ENCODE assay signal across 8 cellular contexts in genomic region chr1:182616130-182617074, GRCh38. TPM values are rescaled to one million over a fixed set of nuclear protein-coding genes. Genes with fewer than 3 reads are reported as not detected.
DNase-seq lines count a peak whose midpoint lies in the region; ATAC-seq and TF ChIP-seq lines count a peak whose summit lies in the region.

No MANE protein-coding gene starts in this region.

- H3K9me3 Mint-ChIP-seq in activated B cell treated with CpG ODN at 0.5 μM for 24 hours: peaks cover 6% of the 10 kb centered on the region

- ATAC-seq in GM18508 (IDR thresholded peaks at IDR 0.05; ENCODE audit: insufficient read depth, unreplicated experiment) (peak; percentile 79), HG02973 (IDR thresholded peaks at IDR 0.05; ENCODE audit: unreplicated experiment) (peak; percentile 63), activated B cell treated with CpG ODN at 0.5 μM for 24 hours (ENCODE audit: low read depth) (peak; percentile 35), lung (ENCODE audit: insufficient read depth, low FRiP score) (peak; percentile 27)

- DNase-seq in NCI-H2029 treated with DMSO at 0.1 percent for 48 hours (lab: John Stamatoyannopoulos, UW) (peak; percentile 38), activated B cell treated with CpG ODN at 0.5 μM for 24 hours (no peak), mammary epithelial cell (peak; percentile 6), lung (ENCODE audit: low spot score) (peak; percentile 78), cerebellar nuclear complex (lab: John Stamatoyannopoulos, UW) (no peak)
- DNase-seq in stimulated activated CD8-positive, alpha-beta memory T cell treated with anti-CD3 and anti-CD28 coated beads, Interleukin-12 subunit alpha, Interleukin-12 subunit beta, amount 100 ng/mL, for 24 hours (ENCODE audit: extremely low read depth): peak; percentile 59

- H3K27ac ChIP-seq in mammary epithelial cell (ENCODE audit: insufficient read depth, low read depth, low read length) (no peak overlapping the region), lung (ENCODE audit: low read depth in 1 of 2, low read length in 1 of 2) (peak overlapping the region in 1 of 2 donors; percentile 6)

- H4K20me1 ChIP-seq in mammary epithelial cell (ENCODE audit: insufficient read depth, low read length): no peaks in the 10 kb centered on the region

- no peaks in the 10 kb centered on the region for H3K9me3 ChIP-seq in mammary epithelial cell (replicated peaks; ENCODE audit: insufficient read depth, low read length)
- H3K9me3 ChIP-seq in lung (ENCODE audit: control insufficient read depth in 2 of 2, insufficient read depth in 1 of 2, low read length in 1 of 2): no peaks in the 10 kb centered on the region

- no peak overlapping the region for H3K4me2 ChIP-seq in mammary epithelial cell (ENCODE audit: insufficient read depth, low read depth, low read length)

- no peak overlapping the region for H2AFZ ChIP-seq in mammary epithelial cell (ENCODE audit: low read depth, low read length)

- H3K27me3 Mint-ChIP-seq in activated B cell treated with CpG ODN at 0.5 μM for 24 hours: peaks cover 9% of the 10 kb centered on the region

- POLR2A ChIA-PET in activated B cell treated with CpG ODN at 0.5 μM for 24 hours (lab: Charles Lee): interaction anchor here (0.7 to 4.9 kb wide), 5 partner anchors 8 to 132 kb away, joined by 3 to 33 read pairs (median 4); partner anchors contain the start of gene RGS16

- peaks cover 2% of the 10 kb centered on the region for H3K36me3 Mint-ChIP-seq in activated B cell treated with CpG ODN at 0.5 μM for 24 hours (ENCODE audit: low read depth)

- TF ChIP-seq CTCF in activated B cell treated with CpG ODN at 0.5 μM for 24 hours (IDR thresholded peaks at IDR 0.05) (no peak), mammary epithelial cell (conservative IDR thresholded peaks at IDR 0.05 in 1 of 2, IDR thresholded peaks at IDR 0.05 in 1 of 2; ENCODE audit: extremely low read depth in 1 of 2, insufficient read depth in 1 of 2, low read depth in 1 of 2, low read length in 2 of 2) (peak in 1 of 2 donors; percentile 8), lung (IDR thresholded peaks at IDR 0.05; ENCODE audit: control extremely low read depth, extremely low read depth) (no peak)

- H3K9ac ChIP-seq in mammary epithelial cell (ENCODE audit: insufficient read depth, low read length): no peak overlapping the region

- 40% methylated on average over 16 of the region's 19 CpGs for WGBS in mammary epithelial cell (ENCODE audit: low coverage, missing lambda C conversion rate)
- 11 to 18% methylated on average over 19 of the region's 19 CpGs for WGBS in lung, 2 donors

- intact Hi-C loops in activated B cell treated with CpG ODN at 0.5 μM for 24 hours (cut with micrococcal nuclease): loop anchor here (2.0 to 5.0 kb wide), 2 partner anchors 16 to 221 kb away; partner anchors contain the start of gene DHX9
- intact Hi-C loops in mammary epithelial cell (cut with micrococcal nuclease): no loop called here

- peak overlapping the region; percentile 87 for H3K4me3 Mint-ChIP-seq in activated B cell treated with CpG ODN at 0.5 μM for 24 hours

- no peaks in the 10 kb centered on the region for H3K79me2 ChIP-seq in mammary epithelial cell (ENCODE audit: insufficient read depth, low read length)

- no TSS peak for BruUV-seq in mammary epithelial cell (replicated peaks; lab: Mats Ljungman, UMichigan)

- H3K27ac Mint-ChIP-seq in activated B cell treated with CpG ODN at 0.5 μM for 24 hours: peak overlapping the region; percentile 81

- H3K36me3 ChIP-seq in mammary epithelial cell (ENCODE audit: insufficient read depth, low read length) (no peaks in the 10 kb centered on the region), lung (ENCODE audit: control insufficient read depth in 2 of 2, insufficient read depth in 2 of 2, low read length in 2 of 2) (no peaks in the 10 kb centered on the region)

- peaks cover 47% of the 10 kb centered on the region for H3K4me1 Mint-ChIP-seq in activated B cell treated with CpG ODN at 0.5 μM for 24 hours

- CTCF ChIA-PET in activated B cell treated with CpG ODN at 0.5 μM for 24 hours (lab: Charles Lee) (interaction anchor here (0.9 to 3.7 kb wide), 5 partner anchors 15 to 169 kb away, joined by 3 to 15 read pairs (median 6); no protein-coding TSS in a partner anchor), mammary epithelial cell (lab: Charles Lee; ENCODE audit: low non-redundant PET) (no interaction called here)

- in situ Hi-C loops in mammary epithelial cell (cut with MboI; ENCODE audit: low sequenced_read_pairs in 2 of 2): no loop called here

- H3K4me1 ChIP-seq in mammary epithelial cell (ENCODE audit: insufficient read depth, low read length) (peaks cover 27% of the 10 kb centered on the region), lung (ENCODE audit: control insufficient read depth in 2 of 2, insufficient read depth in 2 of 2, low read length in 2 of 2) (peaks cover 5 to 6% of the 10 kb centered on the region in 2 donors)

- H3K4me3 ChIP-seq in mammary epithelial cell (replicated peaks in 1 of 3; ENCODE audit: insufficient read depth in 1 of 3, low read depth in 2 of 3, low read length in 3 of 3): no peak overlapping the region
- no peak overlapping the region for H3K4me3 ChIP-seq in lung

- H3K27me3 ChIP-seq in mammary epithelial cell (ENCODE audit: insufficient read depth, low read length) (no peaks in the 10 kb centered on the region), lung (ENCODE audit: control insufficient read depth, insufficient read depth) (no peaks in the 10 kb centered on the region)

- dilution Hi-C loops in mammary epithelial cell (cut with HindIII; ENCODE audit: low sequenced_read_pairs): no loop called here

RNA-seq across cellular contexts. Expression of gene RGS16, which starts 12.2 kb away (rescaled TPM):
- 2.6 TPM in 2 replicates for total RNA-seq in activated B cell treated with CpG ODN at 0.5 μM for 24 hours
- total RNA-seq in mammary epithelial cell: under 1 TPM; 0.33 to 0.52 TPM
- 0.80 TPM for polyA plus RNA-seq in mammary epithelial cell
- polyA minus RNA-seq in mammary epithelial cell: 3.0 TPM
- total RNA-seq in lung: 10 to 100 TPM; 12.3 to 13.6 TPM
- 10 to 100 TPM; 16.4 to 26.6 TPM for polyA plus RNA-seq in lung

RNA-seq across cellular contexts. Expression of gene RNASEL, which starts 27.3 kb away (rescaled TPM):
- total RNA-seq in activated B cell treated with CpG ODN at 0.5 μM for 24 hours (10.0 and 11.1 TPM in 2 replicates), mammary epithelial cell (1 to 10 TPM; 3.0 to 3.5 TPM), lung (10 to 100 TPM in 1 of 2 donors, 1 to 10 TPM in 1; 9.7 to 14.8 TPM)
- polyA plus RNA-seq in mammary epithelial cell (3.0 TPM), lung (1 to 10 TPM; 3.7 to 8.3 TPM)
- 2.2 TPM for polyA minus RNA-seq in mammary epithelial cell

Comparison
In these comparisons a context has a peak if more than half of its experiments do, and no peak if none do; other contexts are left out.
1. ATAC-seq: peak in every context shown above with its lines; median percentile 79 in GM18508; 63 in HG02973; 35 in activated B cell treated with CpG ODN at 0.5 μM for 24 hours; 27 in lung.
2. DNase-seq: peak in NCI-H2029 treated with DMSO at 0.1 percent for 48 hours (single experiment), mammary epithelial cell (single experiment), lung (single experiment) and stimulated activated CD8-positive, alpha-beta memory T cell treated with anti-CD3 and anti-CD28 coated beads, Interleukin-12 subunit alpha, Interleukin-12 subunit beta, amount 100 ng/mL, for 24 hours (single experiment); none in activated B cell treated with CpG ODN at 0.5 μM for 24 hours (single experiment) and cerebellar nuclear complex (0 of 2).